In the genomic region with DNA sequence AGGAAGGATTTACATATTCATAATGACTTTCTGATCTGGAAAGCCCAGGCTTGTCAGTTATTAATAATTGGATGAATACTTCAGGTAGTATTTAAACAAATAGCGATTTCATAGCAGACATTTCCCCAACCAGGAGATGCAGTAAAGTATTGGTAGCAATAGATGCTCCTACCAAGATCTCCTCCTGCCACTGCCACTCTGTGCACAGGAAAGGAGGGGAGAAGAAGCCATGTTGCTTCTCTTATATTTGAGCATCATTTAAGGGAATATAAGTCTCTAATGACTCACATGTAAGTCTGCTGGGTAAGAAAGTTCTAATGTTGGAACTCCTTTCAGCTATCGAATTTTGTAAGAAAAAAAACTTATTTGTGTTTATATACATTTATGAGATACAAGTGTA, we compare ENCODE assay signal across 8 cellular contexts. TPM values are rescaled to one million over a fixed set of nuclear protein-coding genes. Genes with fewer than 3 reads are reported as not detected.
DNase-seq lines count a peak whose midpoint lies in the region; ATAC-seq and TF ChIP-seq lines count a peak whose summit lies in the region.

No MANE protein-coding gene starts in this region.

- H3K4me1 Mint-ChIP-seq in T-helper 17 cell: peaks cover 41% of the 10 kb centered on the region
- peaks cover 39 to 66% of the 10 kb centered on the region in 2 donors for H3K4me1 Mint-ChIP-seq in stimulated activated naive B cell treated with anti-CD40 and anti-IgM and Interleukin-4, amounts not matched to agents 10 μg/mL and 1 μg/mL and 100 μg/mL, for 72 hours

- peaks cover 14% of the 10 kb centered on the region for H3K36me3 Mint-ChIP-seq in T-helper 17 cell (ENCODE audit: low read depth)
- H3K36me3 Mint-ChIP-seq in stimulated activated naive B cell treated with anti-CD40 and anti-IgM and Interleukin-4, amounts not matched to agents 10 μg/mL and 1 μg/mL and 100 μg/mL, for 72 hours: peaks cover 15 to 28% of the 10 kb centered on the region in 2 donors

- H3K9me3 ChIP-seq in T-helper 17 cell (ENCODE audit: control insufficient read depth, low read length, poor library complexity, severe bottlenecking): no peaks in the 10 kb centered on the region

- ATAC-seq in T-helper 17 cell (peak; percentile 32), HG02973 (IDR thresholded peaks at IDR 0.05; ENCODE audit: unreplicated experiment) (no peak), GM18517 (IDR thresholded peaks at IDR 0.05; ENCODE audit: unreplicated experiment) (no peak), HG02571 (IDR thresholded peaks at IDR 0.05; ENCODE audit: unreplicated experiment) (no peak)
- ATAC-seq in stimulated activated naive B cell treated with anti-CD40 and anti-IgM and Interleukin-4, amounts not matched to agents 10 μg/mL and 1 μg/mL and 100 μg/mL, for 72 hours (replicated peaks): peak; percentile 14 to 25

- H3K27ac Mint-ChIP-seq in T-helper 17 cell: peak overlapping the region; percentile 99
- H3K27ac Mint-ChIP-seq in stimulated activated naive B cell treated with anti-CD40 and anti-IgM and Interleukin-4, amounts not matched to agents 10 μg/mL and 1 μg/mL and 100 μg/mL, for 72 hours: peak overlapping the region; percentile 95

- H3K9me3 Mint-ChIP-seq in stimulated activated naive B cell treated with anti-CD40 and anti-IgM and Interleukin-4, amounts not matched to agents 10 μg/mL and 1 μg/mL and 100 μg/mL, for 72 hours: no peaks in the 10 kb centered on the region

- peak overlapping the region; percentile 96 for H3K4me3 Mint-ChIP-seq in T-helper 17 cell
- peak overlapping the region; percentile 89 for H3K4me3 Mint-ChIP-seq in stimulated activated naive B cell treated with anti-CD40 and anti-IgM and Interleukin-4, amounts not matched to agents 10 μg/mL and 1 μg/mL and 100 μg/mL, for 72 hours

- H3K4me3 ChIP-seq in fibroblast of villous mesenchyme (ENCODE audit: low read depth, low read length): peak overlapping the region; percentile 87

- DNase-seq in H4 (ENCODE audit: low spot score): peak; percentile 17
- no peak for DNase-seq in T-helper 17 cell
- no peak for DNase-seq in fibroblast of villous mesenchyme (ENCODE audit: low read depth)
- DNase-seq in stimulated activated naive B cell treated with anti-CD40 and anti-IgM and Interleukin-4, amounts not matched to agents 10 μg/mL and 1 μg/mL and 100 μg/mL, for 72 hours: no peak
- no peak for DNase-seq in COLO829 (ENCODE audit: low spot score)

- no peak for TF ChIP-seq CTCF in fibroblast of villous mesenchyme (IDR thresholded peaks at IDR 0.05; ENCODE audit: insufficient read depth, low read depth, low read length)

- H3K27me3 Mint-ChIP-seq in T-helper 17 cell: no peaks in the 10 kb centered on the region
- no peaks in the 10 kb centered on the region for H3K27me3 Mint-ChIP-seq in stimulated activated naive B cell treated with anti-CD40 and anti-IgM and Interleukin-4, amounts not matched to agents 10 μg/mL and 1 μg/mL and 100 μg/mL, for 72 hours

RNA-seq across cellular contexts. Expression of gene IFI16, which starts 0.4 kb away (rescaled TPM):
- 31.8 and 54.0 TPM in 2 replicates for total RNA-seq in H4 (2014; rRNA removed; shearing (Covaris generic))
- total RNA-seq in T-helper 17 cell (10 to 100 TPM; 68.0 to 82.8 TPM), fibroblast of villous mesenchyme (59.9 and 60.5 TPM in 2 replicates)

Comparison
In these comparisons a context has a peak if more than half of its experiments do, and no peak if none do; other contexts are left out.
1. ATAC-seq: peak in T-helper 17 cell (single experiment) and stimulated activated naive B cell treated with anti-CD40 and anti-IgM and Interleukin-4, amounts not matched to agents 10 μg/mL and 1 μg/mL and 100 μg/mL, for 72 hours (2 of 2); none in HG02973 (single experiment), GM18517 (single experiment) and HG02571 (single experiment).